16 cellular contexts compared by ENCODE assay signal in the genomic region with DNA sequence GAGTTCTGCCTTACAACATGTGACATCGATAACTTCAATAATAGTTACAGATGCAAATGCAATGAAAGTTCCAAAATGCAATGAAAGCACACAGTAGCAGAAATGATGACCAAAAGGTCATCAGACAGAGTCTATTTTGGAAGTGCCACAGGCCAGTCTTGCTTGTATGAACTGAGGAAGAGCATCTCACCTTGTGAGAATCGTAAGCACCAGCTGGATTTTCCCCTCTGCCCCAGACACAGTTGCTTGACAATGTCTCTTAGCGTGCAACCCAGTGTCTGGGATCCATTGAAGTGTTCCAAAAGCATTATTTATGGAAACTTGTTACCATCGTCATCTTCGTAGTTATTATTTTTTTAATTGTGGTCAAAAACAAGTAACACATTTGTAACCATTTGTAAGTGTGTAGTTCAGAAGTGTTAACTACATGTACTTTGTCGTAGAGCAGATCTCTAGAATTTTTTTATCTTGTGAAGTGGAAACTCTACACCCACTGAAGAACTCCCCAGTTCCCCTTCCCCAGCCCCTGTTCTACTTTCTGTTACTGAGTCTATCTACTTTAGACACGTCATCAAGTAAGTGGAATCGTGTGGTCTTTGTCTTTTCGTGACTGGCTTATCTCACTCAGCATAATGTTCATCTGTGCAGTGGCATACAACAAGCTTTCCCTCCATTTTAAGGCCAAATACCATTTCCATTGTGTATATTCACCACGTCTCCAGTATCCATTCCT.
DNase-seq lines count a peak whose midpoint lies in the region; ATAC-seq, FAIRE-seq and TF ChIP-seq lines count a peak whose summit lies in the region.
"Had no signal": no experiment of that assay in that cellular context is flagged by ENCODE, and none has a peak within 500 bp of the region (broad histone marks: within the 10 kb centered on the region; RNA-seq: fewer than 3 reads in every experiment).

No MANE protein-coding gene starts in this region.

- H2BK5ac ChIP-seq in H1 (ENCODE audit: low read depth, low read length), result no peak overlapping the region

- H4K8ac ChIP-seq in H1 (ENCODE audit: extremely low read depth, insufficient read depth, low read length), result no peak overlapping the region

- H3K9ac ChIP-seq in H1 (replicated peaks in 1 of 4; ENCODE audit: extremely low read depth in 1 of 4, low read depth in 3 of 4, low read length in 3 of 4), result no peak overlapping the region

- no peak overlapping the region for H2BK12ac ChIP-seq in H1 (ENCODE audit: low read depth, low read length)

- H3K4me3 Mint-ChIP-seq in WTC11, result no peak overlapping the region
- no peak overlapping the region for H3K4me3 Mint-ChIP-seq in osteocyte (ENCODE audit: unreplicated experiment)
- H3K4me3 Mint-ChIP-seq: CD4-positive, alpha-beta memory T cell; IgD-negative memory B cell had no signal

- H4K91ac ChIP-seq in H1 (replicated peaks; ENCODE audit: insufficient read length, low read length), result no peak overlapping the region

- H4K20me1 ChIP-seq in H1 (replicated peaks in 1 of 2; ENCODE audit: control insufficient read depth in 1 of 2, insufficient read depth in 2 of 2, low read length in 2 of 2), result peaks cover 0 to 3% of the 10 kb centered on the region in 2 experiments

- peak; percentile 52 for FAIRE-seq in H1 (lab: Jason Lieb, UNC)
- FAIRE-seq: A549, GM12892, GM19239 had no signal

- no peak overlapping the region for H3K4me2 ChIP-seq in H1 (ENCODE audit: insufficient read depth in 1 of 2, low read depth in 2 of 2, low read length in 2 of 2)
- H3K4me2 ChIP-seq: A549 had no signal

- H3K4me3 ChIP-seq in H1 (ENCODE audit: extremely low read depth in 1 of 4, insufficient read depth in 2 of 4, low read depth in 3 of 4, low read length in 4 of 4) (no peak overlapping the region), breast epithelium (no peak overlapping the region), left lung (no peak overlapping the region)
- H3K4me3 ChIP-seq: A549 had no signal

- no peak overlapping the region for H3K27ac ChIP-seq in H1 (ENCODE audit: low read depth, low read length)
- H3K27ac ChIP-seq in breast epithelium, result no peak overlapping the region
- no peak overlapping the region for H3K27ac ChIP-seq in left lung
- H3K27ac ChIP-seq: A549, C4-2B had no signal

- H3K36me3 ChIP-seq in H1 (ENCODE audit: control insufficient read depth in 2 of 4, insufficient read depth in 4 of 4, low read length in 3 of 4) (no peaks in the 10 kb centered on the region), breast epithelium (no peaks in the 10 kb centered on the region), left lung (no peaks in the 10 kb centered on the region)
- H3K36me3 ChIP-seq: BE2C had no signal

- H3K27me3 Mint-ChIP-seq in WTC11 (ENCODE audit: low read depth), result no peaks in the 10 kb centered on the region
- H3K27me3 Mint-ChIP-seq in osteocyte (ENCODE audit: unreplicated experiment), result no peaks in the 10 kb centered on the region

- TF ChIP-seq RAD21 in H1 (IDR thresholded peaks at IDR 0.05 in 1 of 2, conservative IDR thresholded peaks at IDR 0.05 in 1 of 2; ENCODE audit: low read depth in 2 of 2, low read length in 2 of 2), result no peak

- no peaks in the 10 kb centered on the region for H3K23me2 ChIP-seq in H1 (ENCODE audit: low read depth, low read length)

- no peaks in the 10 kb centered on the region for H3K36me3 Mint-ChIP-seq in WTC11
- peaks cover 40% of the 10 kb centered on the region for H3K36me3 Mint-ChIP-seq in osteocyte (ENCODE audit: unreplicated experiment)
- H3K36me3 Mint-ChIP-seq: CD4-positive, alpha-beta memory T cell; IgD-negative memory B cell had no signal

- H3K23ac ChIP-seq in H1 (ENCODE audit: insufficient read length), result no peak overlapping the region

- ATAC-seq in WTC11 (no peak), left lung (no peak)
- ATAC-seq: A549 had no signal

- POLR2A ChIA-PET in WTC11 (lab: Charles Lee), result no interaction called here
- POLR2A ChIA-PET in H1 (lab: Charles Lee; ENCODE audit: partially characterized antibody), result interaction anchor here (0.7 kb wide), 1 partner anchor 21 kb away, joined by 3 read pairs; no protein-coding TSS in a partner anchor

- H3K4me1 ChIP-seq in H1 (replicated peaks in 1 of 4; ENCODE audit: control insufficient read depth in 3 of 4, insufficient read depth in 4 of 4, low read length in 3 of 4), result peaks cover 0 to 3% (median 0%) of the 10 kb centered on the region in 4 experiments; a peak in 4 of 7 replicates
- no peaks in the 10 kb centered on the region for H3K4me1 ChIP-seq in breast epithelium
- H3K4me1 ChIP-seq in left lung, result peaks cover 0 to 6% of the 10 kb centered on the region in 2 donors
- H3K4me1 ChIP-seq: A549 had no signal

- DNase-seq in WTC11 (ENCODE audit: low spot score) (no peak), H1 (ENCODE audit: low read depth in 1 of 2, low spot score in 2 of 2) (no peak), osteocyte (ENCODE audit: extremely low spot score, unreplicated experiment) (peak; percentile 34), breast epithelium (ENCODE audit: low spot score in 2 of 2) (no peak), left lung (no peak), OCI-M1 (lab: John Stamatoyannopoulos, UW) (no peak)
- DNase-seq in activated CD4-positive, CD25-positive, alpha-beta regulatory T cell treated with anti-CD3 and anti-CD28 coated beads, Interleukin-2, amount 50 U/mL, for 72 hours, result no peak
- DNase-seq: BE2C; CD4-positive, alpha-beta memory T cell; DMS79; H7 had no signal

- H3K14ac ChIP-seq in H1 (ENCODE audit: insufficient read length), result no peak overlapping the region

- H3K79me1 ChIP-seq in H1 (ENCODE audit: low read depth, low read length), result no peaks in the 10 kb centered on the region; the same call in 1 of the 2 replicates

- H3K9me3 Mint-ChIP-seq in WTC11, result no peaks in the 10 kb centered on the region
- H3K9me3 Mint-ChIP-seq in osteocyte (ENCODE audit: unreplicated experiment), result no peaks in the 10 kb centered on the region
- H3K9me3 Mint-ChIP-seq: CD4-positive, alpha-beta memory T cell; IgD-negative memory B cell had no signal

- WGBS in H1 (ENCODE audit: extremely low coverage in 1 of 2, insufficient coverage in 1 of 2, insufficient read length in 1 of 2, insufficient replicate concordance in 2 of 2, low coverage in 1 of 2, low lambda C conversion rate in 2 of 2, missing lambda C conversion rate in 1 of 2), 2 experiments, result 94% methylated on average over 10 of the region's 10 CpGs; no CpG with 5 or more reads in 1 of the 2 experiments

- TF ChIP-seq CTCF in WTC11 (IDR thresholded peaks at IDR 0.05), result no peak
- no peak for TF ChIP-seq CTCF in H1 (IDR thresholded peaks at IDR 0.05; ENCODE audit: control extremely low read depth in 1 of 3, insufficient read depth in 1 of 3, low read depth in 1 of 3, low read length in 3 of 3)
- TF ChIP-seq CTCF in osteocyte (IDR thresholded peaks at IDR 0.05), result no peak
- TF ChIP-seq CTCF in breast epithelium (IDR thresholded peaks at IDR 0.05), result no peak
- no peak for TF ChIP-seq CTCF in left lung (IDR thresholded peaks at IDR 0.05)

- H3K79me2 ChIP-seq in H1 (ENCODE audit: control insufficient read depth in 1 of 2, insufficient read depth in 2 of 2, low read length in 2 of 2), result peaks cover 0 to 4% of the 10 kb centered on the region in 2 experiments; a peak in 1 of 4 replicates

- no peak overlapping the region for H2BK15ac ChIP-seq in H1 (ENCODE audit: low read length)

- H3K9me3 ChIP-seq in H1 (ENCODE audit: insufficient read depth in 2 of 2, low read depth in 1 of 2, low read length in 1 of 2) (no peaks in the 10 kb centered on the region), breast epithelium (no peaks in the 10 kb centered on the region), left lung (no peaks in the 10 kb centered on the region)
- H3K9me3 ChIP-seq: A549, BE2C had no signal

- H3K4me1 Mint-ChIP-seq in WTC11 (peaks cover 36% of the 10 kb centered on the region), osteocyte (ENCODE audit: unreplicated experiment) (peaks cover 10% of the 10 kb centered on the region)
- H3K4me1 Mint-ChIP-seq: CD4-positive, alpha-beta memory T cell; IgD-negative memory B cell had no signal

- H2BK120ac ChIP-seq in H1 (replicated peaks; ENCODE audit: low read depth, low read length), result no peak overlapping the region

- no peak overlapping the region for H4K5ac ChIP-seq in H1 (ENCODE audit: insufficient read length, low read depth, low read length)

- TF ChIP-seq EP300 in H1 (IDR thresholded peaks at IDR 0.05; ENCODE audit: borderline replicate concordance in 1 of 2, low read depth in 2 of 2, low read length in 2 of 2), result no peak

- no peak overlapping the region for H3K18ac ChIP-seq in H1 (ENCODE audit: extremely low read depth, low read length)

- H3K4ac ChIP-seq in H1 (replicated peaks; ENCODE audit: insufficient read length, low read depth, low read length), result no peak overlapping the region

- H2AK5ac ChIP-seq in H1 (ENCODE audit: low read depth, low read length), result no peak overlapping the region

- peak overlapping the region; percentile 51; the same call in 1 of the 2 replicates for H3K27ac Mint-ChIP-seq in WTC11
- peak overlapping the region; percentile 41 for H3K27ac Mint-ChIP-seq in osteocyte (ENCODE audit: unreplicated experiment)
- H3K27ac Mint-ChIP-seq: CD4-positive, alpha-beta memory T cell; IgD-negative memory B cell had no signal

- no peak overlapping the region for H2AFZ ChIP-seq in H1 (ENCODE audit: low read length)

- no peak overlapping the region for H2BK20ac ChIP-seq in H1 (ENCODE audit: low read length)

- intact Hi-C loops in breast epithelium (cut with DNase I; ENCODE audit: low total_unique reads) (no loop called here), left lung (cut with DNase I) (no loop called here)

- TF ChIP-seq POLR2A in H1 (IDR thresholded peaks at IDR 0.05; ENCODE audit: control extremely low read depth in 1 of 2, low read depth in 2 of 2, low read length in 2 of 2) (no peak), breast epithelium (IDR thresholded peaks at IDR 0.05) (no peak)

- H3K27me3 ChIP-seq in H1 (replicated peaks in 1 of 4; ENCODE audit: control insufficient read depth in 3 of 4, extremely low read depth in 1 of 4, insufficient read depth in 3 of 4, low read length in 3 of 4), result no peaks in the 10 kb centered on the region
- no peaks in the 10 kb centered on the region for H3K27me3 ChIP-seq in breast epithelium
- no peaks in the 10 kb centered on the region for H3K27me3 ChIP-seq in left lung
- H3K27me3 ChIP-seq: BE2C had no signal

- no peak overlapping the region for H3K56ac ChIP-seq in H1 (replicated peaks; ENCODE audit: insufficient read length, low read depth, low read length)

- CTCF ChIA-PET in WTC11 (lab: Charles Lee), result no interaction called here
- CTCF ChIA-PET in H1 (lab: Charles Lee; ENCODE audit: partially characterized antibody), result interaction anchor here (1.4 kb wide), 2 partner anchors 11 to 24 kb away, joined by 4 to 7 read pairs; no protein-coding TSS in a partner anchor

TF ChIP-seq in WTC11, 78 proteins besides CTCF, POLR2A, EP300 and RAD21 (continues in another document):
- TF ChIP-seq KAT7 (CRISPR knock-in tag; IDR thresholded peaks at IDR 0.05; ENCODE audit: borderline replicate concordance) (no peak), ZBTB21 (CRISPR knock-in tag; IDR thresholded peaks at IDR 0.05; ENCODE audit: borderline replicate concordance) (no peak), OVOL2 (CRISPR knock-in tag; IDR thresholded peaks at IDR 0.05; ENCODE audit: borderline replicate concordance) (no peak)

TF ChIP-seq in H1, 55 proteins besides CTCF, POLR2A, EP300 and RAD21 (continues in another document):
- TF ChIP-seq PHF8 (conservative IDR thresholded peaks at IDR 0.05; ENCODE audit: low read depth, low read length) (no peak), YY1 (IDR thresholded peaks at IDR 0.05; ENCODE audit: low read depth, low read length) (no peak), BRCA1 (IDR thresholded peaks at IDR 0.05; ENCODE audit: low read depth, low read length) (no peak)
